ENCODE assay signal across 10 cellular contexts in genomic region chr10:24622781-24623301, GRCh38.
DNase-seq lines count a peak whose midpoint lies in the region; ATAC-seq and TF ChIP-seq lines count a peak whose summit lies in the region.
"Had no signal": no experiment of that assay in that cellular context is flagged by ENCODE, and none has a peak within 500 bp of the region (broad histone marks: within the 10 kb centered on the region; RNA-seq: fewer than 3 reads in every experiment).

No MANE protein-coding gene starts in this region.

- DNase-seq in stimulated activated naive CD4-positive, alpha-beta T cell (lab: John Stamatoyannopoulos, UW): peak in 5 of 6 experiments; percentile 8 to 84 (median 82)
- no peak for DNase-seq in stimulated activated naive CD4-positive, alpha-beta T cell treated with Interleukin-2 at 50 U/mL for 16 hours (lab: John Stamatoyannopoulos, UW)
- DNase-seq in SK-N-MC (ENCODE audit: low read depth, low spot score): no peak
- DNase-seq in endothelial cell (ENCODE audit: low spot score): no peak
- DNase-seq in posterior cingulate gyrus: no peak
- DNase-seq in medulla oblongata (ENCODE audit: extremely low spot score): no peak
- no peak for DNase-seq in left cardiac atrium
- no peak for DNase-seq in AG08395 (ENCODE audit: low spot score)
- DNase-seq: SJCRH30 had no signal

- no peak overlapping the region for H3K9ac ChIP-seq in SK-N-MC (ENCODE audit: insufficient read length)

- no peaks in the 10 kb centered on the region for H3K9me3 ChIP-seq in SK-N-MC (ENCODE audit: low read depth, low read length)
- H3K9me3 ChIP-seq: SJCRH30 had no signal

- intact Hi-C loops in posterior cingulate gyrus (cut with DNase I): no loop called here
- intact Hi-C loops in left cardiac atrium (cut with DNase I): no loop called here

- no peaks in the 10 kb centered on the region for H3K27me3 Mint-ChIP-seq in endothelial cell (ENCODE audit: unreplicated experiment)
- H3K27me3 Mint-ChIP-seq: progenitor cell of endocrine pancreas had no signal

- TF ChIP-seq CTCF in endothelial cell (IDR thresholded peaks at IDR 0.05; ENCODE audit: unreplicated experiment): no peak

- no peak overlapping the region for H3K4me3 Mint-ChIP-seq in endothelial cell (ENCODE audit: unreplicated experiment)

- H3K27ac ChIP-seq in SK-N-MC: peak overlapping the region; percentile 42
- H3K27ac ChIP-seq: SJCRH30 had no signal

- H3K36me3 Mint-ChIP-seq in endothelial cell (ENCODE audit: low read depth, unreplicated experiment): peaks cover 5% of the 10 kb centered on the region

- H3K27ac Mint-ChIP-seq in endothelial cell (ENCODE audit: unreplicated experiment): peak overlapping the region; percentile 25
- H3K27ac Mint-ChIP-seq: progenitor cell of endocrine pancreas had no signal

- no peak for ATAC-seq in left cardiac atrium

- H3K9me3 Mint-ChIP-seq in endothelial cell (ENCODE audit: unreplicated experiment): no peaks in the 10 kb centered on the region

- H3K4me1 Mint-ChIP-seq in endothelial cell (ENCODE audit: unreplicated experiment): no peaks in the 10 kb centered on the region

- H3K36me3 ChIP-seq in SK-N-MC (ENCODE audit: insufficient read depth, low read length): no peaks in the 10 kb centered on the region
- H3K36me3 ChIP-seq: SJCRH30 had no signal

- no peak overlapping the region for H3K4me3 ChIP-seq in SK-N-MC
- H3K4me3 ChIP-seq: SJCRH30 had no signal

Comparison
In these comparisons a context has a peak if more than half of its experiments do, and no peak if none do; other contexts are left out.
1. DNase-seq: peak in stimulated activated naive CD4-positive, alpha-beta T cell (5 of 6); none in stimulated activated naive CD4-positive, alpha-beta T cell treated with Interleukin-2 at 50 U/mL for 16 hours (single experiment), SK-N-MC (single experiment), endothelial cell (single experiment), posterior cingulate gyrus (0 of 10), medulla oblongata (single experiment), left cardiac atrium (single experiment) and AG08395 (single experiment).